ENCODE assay signal across 15 cellular contexts in genomic region chr6:6843057-6843627, GRCh38.
DNase-seq lines count a peak whose midpoint lies in the region; ATAC-seq and TF ChIP-seq lines count a peak whose summit lies in the region.
"Had no signal": no experiment of that assay in that cellular context is flagged by ENCODE, and none has a peak within 500 bp of the region (broad histone marks: within the 10 kb centered on the region; RNA-seq: fewer than 3 reads in every experiment).

No MANE protein-coding gene starts in this region.

- peaks cover 6% of the 10 kb centered on the region for H3K4me1 ChIP-seq in IMR-90 (ENCODE audit: control insufficient read depth, insufficient read depth, low read length)
- peaks cover 0 to 2% of the 10 kb centered on the region in 2 donors for H3K4me1 ChIP-seq in lung (ENCODE audit: control insufficient read depth in 2 of 2, insufficient read depth in 2 of 2, low read length in 2 of 2)
- H3K4me1 ChIP-seq: Peyer's patch had no signal

- H3K4me3 ChIP-seq in AG10803 (ENCODE audit: low read length) (no peak overlapping the region), IMR-90 (ENCODE audit: insufficient read depth, low read depth, low read length) (no peak overlapping the region), lung (no peak overlapping the region)
- H3K4me3 ChIP-seq: esophagus squamous epithelium, ovary, Peyer's patch had no signal

- intact Hi-C loops in IMR-90 (cut with micrococcal nuclease) = no loop called here
- intact Hi-C loops in dendritic cell treated with granulocyte-macrophage colony-stimulating factor and Interleukin-4, amounts not matched to agents 40 ng/mL and 50 ng/mL, for 4 days (cut with micrococcal nuclease) = loop anchor here (5.0 kb wide), 1 partner anchor 36 kb away; no protein-coding TSS in a partner anchor

- BruUV-seq in IMR-90 (replicated peaks; lab: Mats Ljungman, UMichigan) = no TSS peak

- H2BK120ac ChIP-seq in IMR-90 (ENCODE audit: low read depth, low read length) = peak overlapping the region; percentile 71

- dilution Hi-C loops in IMR-90 (cut with HindIII; ENCODE audit: low sequenced_read_pairs, unreplicated experiment) = no loop called here

- H3K9me3 ChIP-seq in IMR-90 (ENCODE audit: control insufficient read depth, insufficient read depth, low read length) (no peaks in the 10 kb centered on the region), lung (ENCODE audit: control insufficient read depth in 2 of 2, insufficient read depth in 1 of 2, low read length in 1 of 2) (no peaks in the 10 kb centered on the region)
- H3K9me3 ChIP-seq: ovary, Peyer's patch had no signal

- no peak overlapping the region for H2AK9ac ChIP-seq in IMR-90 (replicated peaks; ENCODE audit: low read depth, low read length, poor library complexity)

- H3K23ac ChIP-seq in IMR-90 (ENCODE audit: low read depth, low read length) = no peak overlapping the region

- DNase-seq in AG10803 (ENCODE audit: low read depth) (peak; percentile 2), IMR-90 (peak; percentile 58), lung (ENCODE audit: low spot score) (no peak), NCI-H146 (lab: John Stamatoyannopoulos, UW) (no peak), T-cell (no peak), D341Med (ENCODE audit: low spot score) (no peak), ecto neural progenitor cell (ENCODE audit: low spot score) (no peak)
- DNase-seq: activated CD4-positive, alpha-beta T cell treated with anti-CD3 and anti-CD28 coated beads, Interleukin-2, amount 50 U/mL, for 48 hours; DMS79; esophagus squamous epithelium; NCI-H446; ovary; T-helper 9 cell had no signal

- no peak for TF ChIP-seq CTCF in AG10803 (conservative IDR thresholded peaks at IDR 0.05; ENCODE audit: low read length)
- TF ChIP-seq CTCF in IMR-90 (conservative IDR thresholded peaks at IDR 0.05; ENCODE audit: low read depth, low read length) = no peak
- TF ChIP-seq CTCF in lung (IDR thresholded peaks at IDR 0.05; ENCODE audit: control extremely low read depth, extremely low read depth) = no peak

- no peak overlapping the region for H3K9ac ChIP-seq in IMR-90 (ENCODE audit: low read depth, low read length)

- peak overlapping the region; percentile 53 for H2AFZ ChIP-seq in IMR-90 (replicated peaks; ENCODE audit: low read length, poor library complexity)

- WGBS in IMR-90 (ENCODE audit: extremely low coverage in 2 of 2, insufficient read length in 1 of 2), 2 experiments = 44% methylated on average over 1 of the region's 5 CpGs; no CpG with 5 or more reads in 1 of the 2 experiments
- WGBS in lung, 2 donors = 70 to 85% methylated on average over 5 of the region's 5 CpGs

- no peaks in the 10 kb centered on the region for H3K79me1 ChIP-seq in IMR-90 (ENCODE audit: low read depth in 1 of 2, low read length in 2 of 2)

- H4K91ac ChIP-seq in IMR-90 (ENCODE audit: insufficient read depth, low read depth, low read length) = peak overlapping the region; percentile 76

- peak overlapping the region; percentile 92; the same call in 1 of the 3 replicates for H2BK15ac ChIP-seq in IMR-90 (ENCODE audit: low read depth, low read length)

- H3K4ac ChIP-seq in IMR-90 (ENCODE audit: low read depth, low read length) = peak overlapping the region; percentile 45; the same call in 1 of the 2 replicates

- no peak for TF ChIP-seq RAD21 in IMR-90 (IDR thresholded peaks at IDR 0.05; ENCODE audit: low read length)

- H3K18ac ChIP-seq in IMR-90 (ENCODE audit: low read depth, low read length) = peak overlapping the region; percentile 62

- no peaks in the 10 kb centered on the region for H3K27me3 Mint-ChIP-seq in dendritic cell treated with granulocyte-macrophage colony-stimulating factor and Interleukin-4, amounts not matched to agents 40 ng/mL and 50 ng/mL, for 4 days
- H3K27me3 Mint-ChIP-seq in T-cell = peaks cover 7 to 16% of the 10 kb centered on the region in 2 donors

- H3K9me1 ChIP-seq in IMR-90 (ENCODE audit: insufficient read depth, low read length) = no peaks in the 10 kb centered on the region

- H3K36me3 ChIP-seq in IMR-90 (ENCODE audit: control insufficient read depth, insufficient read depth, low read length) (no peaks in the 10 kb centered on the region), lung (ENCODE audit: control insufficient read depth in 2 of 2, insufficient read depth in 2 of 2, low read length in 2 of 2) (no peaks in the 10 kb centered on the region)
- H3K36me3 ChIP-seq: esophagus squamous epithelium, ovary, Peyer's patch had no signal

- CTCF ChIA-PET in IMR-90 (lab: Yijun Ruan, JAX) (interaction anchor here (0.7 to 1.1 kb wide), 2 partner anchors 44 to 400 kb away, joined by 4 to 11 read pairs; no protein-coding TSS in a partner anchor), T-cell (lab: Charles Lee) (interaction anchor here in 1 of 2 donors (0.6 kb wide), 1 partner anchor 108 kb away, joined by 3 read pairs; no protein-coding TSS in a partner anchor)

- no peak for TF ChIP-seq POLR2A in IMR-90 (IDR thresholded peaks at IDR 0.05; ENCODE audit: low read depth, low read length)

- H3K4me1 Mint-ChIP-seq in dendritic cell treated with granulocyte-macrophage colony-stimulating factor and Interleukin-4, amounts not matched to agents 40 ng/mL and 50 ng/mL, for 4 days (ENCODE audit: low read depth) = peaks cover 76% of the 10 kb centered on the region
- H3K4me1 Mint-ChIP-seq in T-cell = no peaks in the 10 kb centered on the region

- no peaks in the 10 kb centered on the region for H4K20me1 ChIP-seq in IMR-90 (ENCODE audit: insufficient read depth, low read length)

- H3K36me3 Mint-ChIP-seq in dendritic cell treated with granulocyte-macrophage colony-stimulating factor and Interleukin-4, amounts not matched to agents 40 ng/mL and 50 ng/mL, for 4 days (ENCODE audit: low read depth) = peaks cover 11% of the 10 kb centered on the region
- H3K36me3 Mint-ChIP-seq in T-cell = no peaks in the 10 kb centered on the region

- peak overlapping the region; percentile 52 for H2BK5ac ChIP-seq in IMR-90 (ENCODE audit: low read depth, low read length, poor library complexity, severe bottlenecking)

- no peak overlapping the region for H3K14ac ChIP-seq in IMR-90 (replicated peaks; ENCODE audit: low read depth, low read length)

- H3K27ac Mint-ChIP-seq in dendritic cell treated with granulocyte-macrophage colony-stimulating factor and Interleukin-4, amounts not matched to agents 40 ng/mL and 50 ng/mL, for 4 days = peak overlapping the region; percentile 80
- H3K27ac Mint-ChIP-seq in T-cell = no peak overlapping the region

- peak overlapping the region; percentile 70 for H4K5ac ChIP-seq in IMR-90 (ENCODE audit: low read depth, low read length)

- H3K27me3 ChIP-seq in IMR-90 (ENCODE audit: control insufficient read depth, insufficient read depth, low read length) = peaks cover 3% of the 10 kb centered on the region
- H3K27me3 ChIP-seq in lung (ENCODE audit: control insufficient read depth, insufficient read depth) = no peaks in the 10 kb centered on the region
- H3K27me3 ChIP-seq: ovary, Peyer's patch had no signal

- H3K4me3 Mint-ChIP-seq in dendritic cell treated with granulocyte-macrophage colony-stimulating factor and Interleukin-4, amounts not matched to agents 40 ng/mL and 50 ng/mL, for 4 days = no peak overlapping the region
- no peak overlapping the region for H3K4me3 Mint-ChIP-seq in T-cell

- H2AK5ac ChIP-seq in IMR-90 (ENCODE audit: low read depth, low read length) = no peak overlapping the region

- POLR2A ChIA-PET in IMR-90 (lab: Charles Lee; ENCODE audit: unreplicated experiment) (no interaction called here), T-cell (lab: Charles Lee) (interaction anchor here in 1 of 2 donors (0.6 kb wide), 1 partner anchor 14 kb away, joined by 4 read pairs; no protein-coding TSS in a partner anchor)

- H3K56ac ChIP-seq in IMR-90 (ENCODE audit: extremely low read depth, insufficient read depth, low read length) = no peak overlapping the region

- H2BK20ac ChIP-seq in IMR-90 (ENCODE audit: low read depth, low read length) = peak overlapping the region; percentile 77; the same call in 1 of the 2 replicates

- ATAC-seq in IMR-90 (ENCODE audit: low read depth) = peak; percentile 60
- ATAC-seq in lung (ENCODE audit: insufficient read depth, low FRiP score) = peak; percentile 41
- no peak for ATAC-seq in T-cell (replicated peaks in 1 of 4)

- peaks cover 14% of the 10 kb centered on the region for H3K9me3 Mint-ChIP-seq in dendritic cell treated with granulocyte-macrophage colony-stimulating factor and Interleukin-4, amounts not matched to agents 40 ng/mL and 50 ng/mL, for 4 days
- peaks cover 11 to 15% (median 12%) of the 10 kb centered on the region in 3 donors for H3K9me3 Mint-ChIP-seq in T-cell

- H3K4me2 ChIP-seq in IMR-90 (ENCODE audit: low read depth, low read length) = 0 out of 2 replicates have a peak overlapping the region, but pooled peaks have one; percentile 40

- H3K27ac ChIP-seq in IMR-90 (ENCODE audit: insufficient read depth, low read length) (peak overlapping the region; percentile 59; the same call in 1 of the 2 replicates), lung (ENCODE audit: low read depth in 1 of 2, low read length in 1 of 2) (no peak overlapping the region)
- H3K27ac ChIP-seq: ovary, Peyer's patch had no signal

- in situ Hi-C loops in IMR-90 (cut with MboI; ENCODE audit: low sequenced_read_pairs) = no loop called here

- H4K8ac ChIP-seq in IMR-90 (ENCODE audit: low read depth in 2 of 2, low read length in 2 of 2) = peak overlapping the region; percentile 46 to 54

TF ChIP-seq in IMR-90, 13 proteins besides CTCF, POLR2A, EP300 and RAD21:
- TF ChIP-seq CEBPB (IDR thresholded peaks at IDR 0.05; ENCODE audit: low read depth, low read length) (no peak), SMC3 (IDR thresholded peaks at IDR 0.05; ENCODE audit: low read depth, low read length) (no peak), FOS (IDR thresholded peaks at IDR 0.05; ENCODE audit: low read depth, low read length) (peak; percentile 7; the same call in 1 of the 2 replicates), USF2 (IDR thresholded peaks at IDR 0.05; ENCODE audit: low read depth, low read length) (no peak)

Comparison
In these comparisons a context has a peak if more than half of its experiments do, and no peak if none do; other contexts are left out.
1. DNase-seq: peak in AG10803 (single experiment) and IMR-90 (single experiment); none in lung (single experiment), NCI-H146 (single experiment), T-cell (0 of 34), D341Med (single experiment) and ecto neural progenitor cell (single experiment).
2. ATAC-seq: peak in IMR-90 (single experiment) and lung (single experiment); none in T-cell (0 of 4).